ENCODE assay signal across 16 cellular contexts in the genomic region with DNA sequence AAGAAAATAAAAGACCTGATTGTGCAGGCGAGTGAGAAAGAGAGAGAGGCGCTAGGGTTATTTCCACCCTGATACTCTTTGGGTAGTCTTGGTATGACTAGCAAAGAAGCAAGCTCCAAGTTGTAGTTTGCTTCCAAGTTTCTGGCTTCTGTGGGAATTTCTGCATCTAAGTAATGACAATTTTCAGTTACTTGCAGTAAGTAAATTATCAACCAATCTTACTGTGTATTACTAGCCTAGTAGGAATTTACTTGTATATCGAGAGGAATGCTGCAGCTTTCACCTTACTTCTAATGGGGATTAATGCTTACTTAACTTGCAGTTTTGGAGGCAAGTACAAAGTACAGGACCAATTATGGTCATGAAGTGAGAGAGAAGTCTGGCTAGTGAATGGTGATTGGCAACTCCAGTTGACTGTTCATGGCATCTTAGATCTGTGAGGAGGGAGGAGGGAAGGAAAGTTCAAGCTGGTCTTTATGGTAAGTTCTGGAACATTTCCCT. TPM values are rescaled to one million over a fixed set of nuclear protein-coding genes. Genes with fewer than 3 reads are reported as not detected.
DNase-seq lines count a peak whose midpoint lies in the region; ATAC-seq and TF ChIP-seq lines count a peak whose summit lies in the region.
"Had no signal": no experiment of that assay in that cellular context is flagged by ENCODE, and none has a peak within 500 bp of the region (broad histone marks: within the 10 kb centered on the region; RNA-seq: fewer than 3 reads in every experiment).

No MANE protein-coding gene starts in this region.

- H3K27me3 ChIP-seq in aorta (ENCODE audit: control insufficient read depth in 1 of 2, insufficient read depth in 2 of 2, low read length in 1 of 2), result no peaks in the 10 kb centered on the region
- H3K27me3 ChIP-seq: BLaER1, upper lobe of right lung had no signal

- DNase-seq in AG04449 (ENCODE audit: low read depth, low spot score) (peak; percentile 85), HS-27A (ENCODE audit: low read depth) (peak; percentile 59), epithelial cell of proximal tubule (ENCODE audit: low read depth) (peak; percentile 98), aorta (no peak), cortex of kidney (lab: John Stamatoyannopoulos, UW) (no peak), left ventricle myocardium superior (no peak), NCI-H748 (lab: John Stamatoyannopoulos, UW; ENCODE audit: unreplicated experiment) (no peak)
- DNase-seq: activated CD4-positive, alpha-beta T cell treated with anti-CD3 and anti-CD28 coated beads for 1 hour; activated effector memory CD4-positive, alpha-beta T cell treated with Interleukin-2 at 50 U/mL for 16 hours; head of caudate nucleus; NCI-H1436; NCI-H82; upper lobe of right lung had no signal

- H3K27ac ChIP-seq in aorta (ENCODE audit: low read depth in 1 of 2, low read length in 2 of 2), result no peak overlapping the region
- H3K27ac ChIP-seq: BLaER1, skin epidermis, upper lobe of right lung had no signal

- H3K4me1 Mint-ChIP-seq in nephron, result peaks cover 19% of the 10 kb centered on the region

- WGBS in aorta, 2 donors, result 6 to 9% methylated on average over 3 of the region's 3 CpGs

- CTCF ChIA-PET in AG04449 (lab: Yijun Ruan, JAX), result interaction anchor here (0.6 to 1.6 kb wide), 7 partner anchors 13 to 621 kb away, joined by 3 to 6 read pairs (median 4); partner anchors contain the start of gene CNEP1R1

- ATAC-seq in aorta (ENCODE audit: low FRiP score) (no peak), left ventricle myocardium superior (no peak)
- ATAC-seq: upper lobe of right lung had no signal

- H3K4me1 ChIP-seq in aorta (ENCODE audit: control insufficient read depth in 1 of 2, insufficient read depth in 2 of 2, low read length in 2 of 2), result peaks cover 3 to 12% of the 10 kb centered on the region in 2 donors

- POLR2A ChIA-PET in AG04449 (lab: Yijun Ruan, JAX), result interaction anchor here (0.7 to 1.3 kb wide), 2 partner anchors 10 to 11 kb away, joined by 3 to 4 read pairs; no protein-coding TSS in a partner anchor

- no peak overlapping the region for H3K4me3 ChIP-seq in AG04449 (ENCODE audit: low read depth, low read length)
- H3K4me3 ChIP-seq in epithelial cell of proximal tubule (ENCODE audit: low read depth, low read length), result peak overlapping the region; percentile 44
- peak overlapping the region in 1 of 2 donors; percentile 24 for H3K4me3 ChIP-seq in aorta (ENCODE audit: low read length in 2 of 2)
- H3K4me3 ChIP-seq: BLaER1, skin epidermis, upper lobe of right lung had no signal

- no peak for TF ChIP-seq CTCF in AG04449 (IDR thresholded peaks at IDR 0.05; ENCODE audit: insufficient read depth, low read length, missing control alignments)
- no peak for TF ChIP-seq CTCF in epithelial cell of proximal tubule (conservative IDR thresholded peaks at IDR 0.05; ENCODE audit: low read depth, low read length)
- TF ChIP-seq CTCF in nephron (IDR thresholded peaks at IDR 0.05; ENCODE audit: unreplicated experiment in 3 of 3), result no peak

- intact Hi-C loops in aorta (cut with DNase I), result no loop called here
- intact Hi-C loops in left ventricle myocardium superior (cut with micrococcal nuclease), result no loop called here

- no peaks in the 10 kb centered on the region for H3K36me3 Mint-ChIP-seq in nephron (ENCODE audit: low read depth)

- no peaks in the 10 kb centered on the region for H3K9me3 Mint-ChIP-seq in nephron

- H3K9me3 ChIP-seq in aorta (ENCODE audit: control insufficient read depth, low read length), result no peaks in the 10 kb centered on the region
- H3K9me3 ChIP-seq: BLaER1, upper lobe of right lung had no signal

- no peak overlapping the region for H3K4me3 Mint-ChIP-seq in nephron

- H3K27me3 Mint-ChIP-seq in nephron (ENCODE audit: low read depth), result no peaks in the 10 kb centered on the region

- H3K27ac Mint-ChIP-seq in nephron, result peak overlapping the region; percentile 61 to 88 (median 62)

- peaks cover 0 to 2% of the 10 kb centered on the region in 2 donors for H3K36me3 ChIP-seq in aorta (ENCODE audit: control insufficient read depth in 1 of 2, insufficient read depth in 2 of 2, low read length in 1 of 2)
- H3K36me3 ChIP-seq: BLaER1, upper lobe of right lung had no signal

RNA-seq across cellular contexts. Expression of gene TENT4B, which starts 31.9 kb away (rescaled TPM):
- 7.7 and 9.4 TPM in 2 replicates for total RNA-seq in epithelial cell of proximal tubule
- 10 to 100 TPM; 13.2 to 13.9 TPM for total RNA-seq in aorta
- polyA plus RNA-seq in aorta, result 1 to 10 TPM; 4.5 to 6.5 TPM
- total RNA-seq in left ventricle myocardium superior, result 7.8 TPM

Comparison
In these comparisons a context has a peak if more than half of its experiments do, and no peak if none do; other contexts are left out.
1. DNase-seq: peak in AG04449 (single experiment), HS-27A (single experiment) and epithelial cell of proximal tubule (single experiment); none in aorta (0 of 2), cortex of kidney (single experiment), left ventricle myocardium superior (single experiment) and NCI-H748 (single experiment).